In the genomic region with DNA sequence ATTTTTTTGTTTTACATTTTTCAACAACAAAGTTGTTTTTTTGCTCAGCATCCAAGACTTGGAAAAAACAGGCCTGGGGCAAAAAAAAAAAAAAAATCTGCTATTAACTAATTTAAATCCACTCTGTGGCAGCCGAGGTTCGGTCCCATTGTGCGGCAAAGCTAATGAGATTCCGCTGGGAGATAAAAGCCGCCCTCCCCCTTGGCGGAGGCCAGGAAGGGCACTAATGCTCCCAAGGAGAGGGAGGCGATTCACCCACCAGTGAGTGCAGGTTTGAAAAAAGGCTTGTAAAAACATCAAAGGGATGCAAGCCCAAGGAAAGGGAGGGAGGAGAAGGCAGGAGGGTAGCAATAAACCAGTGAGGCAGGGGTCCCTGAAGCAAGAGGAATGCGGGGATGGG, we compare ENCODE assay signal across 1 cellular context.
A peak's percentile ranks its signal among the peaks of the same experiment; 100 is the strongest.
TF ChIP-seq lines count a peak whose summit lies in the region.

No MANE protein-coding gene starts in this region.

TF ChIP-seq in H1, 55 proteins besides CTCF, POLR2A, EP300 and RAD21:
- TF ChIP-seq YY1 (IDR thresholded peaks at IDR 0.05; ENCODE audit: low read depth, low read length) (peak; percentile 7; the same call in 1 of the 2 replicates), CTBP2 (IDR thresholded peaks at IDR 0.05; ENCODE audit: borderline replicate concordance, insufficient read depth, insufficient read length, low read length) (peak; percentile 80), SIX5 (IDR thresholded peaks at IDR 0.05; ENCODE audit: low read depth, low read length) (no peak), TCF12 (IDR thresholded peaks at IDR 0.05; ENCODE audit: low read depth, low read length) (no peak)
